In genomic region chr20:25364879-25365699, GRCh38 we compare ENCODE assay signal across 20 cellular contexts. TPM values are rescaled to one million over a fixed set of nuclear protein-coding genes. Genes with fewer than 3 reads are reported as not detected.
"Had no signal": no experiment of that assay in that cellular context is flagged by ENCODE, and none has a peak within 500 bp of the region (broad histone marks: within the 10 kb centered on the region; RNA-seq: fewer than 3 reads in every experiment).

No MANE protein-coding gene starts in this region.

- H3K36me3 ChIP-seq: adrenal gland, ascending aorta, esophagus squamous epithelium, gastroesophageal sphincter, neutrophil, right lobe of liver, tibial artery, WERI-Rb-1 had no signal

- ATAC-seq: activated naive CD4-positive, alpha-beta T cell treated with anti-CD3 and anti-CD28 coated beads, Interleukin-2, amount 50 U/mL, for 72 hours; activated T-helper 17 cell treated with anti-CD3 and anti-CD28 coated beads, Interleukin-2, amount 50 U/mL, for 72 hours; gastroesophageal sphincter; left colon had no signal

- H3K4me3 ChIP-seq: adrenal gland, ascending aorta, coronary artery, esophagus squamous epithelium, gastroesophageal sphincter, right lobe of liver, skin epidermis, tibial artery had no signal

- H3K9me3 ChIP-seq: adrenal gland, ascending aorta, esophagus squamous epithelium, gastroesophageal sphincter, neutrophil, right lobe of liver, tibial artery had no signal

- H3K27ac ChIP-seq: adrenal gland, ascending aorta, coronary artery, esophagus squamous epithelium, gastroesophageal sphincter, neutrophil, parathyroid adenoma, right lobe of liver, skin epidermis, tibial artery, WERI-Rb-1 had no signal

- DNase-seq: activated CD4-positive, alpha-beta T cell treated with anti-CD3 and anti-CD28 coated beads for 1 hour; activated CD4-positive, alpha-beta T cell treated with anti-CD3 and anti-CD28 coated beads, Interleukin-2, amount 50 U/mL, for 1 hour; activated T-cell treated with anti-CD3 and anti-CD28 coated beads, Interleukin-2, amount 50 U/mL, for 24 hours; adrenal gland; esophagus squamous epithelium; head of caudate nucleus; islet precursor cell; left colon; right lobe of liver; stimulated activated CD4-positive, alpha-beta T cell treated with anti-CD3 and anti-CD28 coated beads, Interleukin-1b, Interleukin-23, amount 100 ng/mL, for 48 hours; tibial artery; WERI-Rb-1 had no signal

- H3K9ac ChIP-seq: parathyroid adenoma had no signal

- H2AFZ ChIP-seq: parathyroid adenoma had no signal

- H3K27me3 ChIP-seq: adrenal gland, ascending aorta, esophagus squamous epithelium, gastroesophageal sphincter, neutrophil, right lobe of liver, tibial artery had no signal

- H3K4me1 ChIP-seq: adrenal gland, ascending aorta, gastroesophageal sphincter, parathyroid adenoma, right lobe of liver, tibial artery had no signal

RNA-seq across cellular contexts. Expression of gene GINS1, which starts 42.4 kb away (rescaled TPM):
- total RNA-seq: ascending aorta had no signal
